Comparison of ENCODE assay signal across 8 cellular contexts in genomic region chr22:29837780-29838598, GRCh38. TPM values are rescaled to one million over a fixed set of nuclear protein-coding genes. Genes with fewer than 3 reads are reported as not detected.
A peak's percentile ranks its signal among the peaks of the same experiment; 100 is the strongest.
DNase-seq lines count a peak whose midpoint lies in the region; ATAC-seq and TF ChIP-seq lines count a peak whose summit lies in the region.

ASCC2 (minus strand) TSS chr22:29838274; CDS start chr22:29832325, 5,949 bp downstream.

- peak within 1 kb of the TSS; percentile 80 for H2AFZ ChIP-seq in PC-3 (ENCODE audit: low read length)

- CTCF ChIA-PET in PC-3 (lab: Charles Lee): interaction anchor here (0.5 to 0.7 kb wide), 3 partner anchors 46 to 164 kb away, joined by 3 to 20 read pairs (median 5); no protein-coding TSS in a partner anchor

- no peaks in the 10 kb centered on the region for H4K20me1 ChIP-seq in PC-3 (ENCODE audit: low read length)

- peaks cover 33% of the 10 kb centered on the region for H3K79me2 ChIP-seq in PC-3 (ENCODE audit: low read length)

- DNase-seq in DMS114 treated with DMSO at 0.1 percent for 48 hours (lab: John Stamatoyannopoulos, UW; ENCODE audit: unreplicated experiment) (peak; percentile 89), PC-3 (peak; percentile 95), epithelial cell of prostate (ENCODE audit: low read depth, low spot score) (peak; percentile 92), mucosa of descending colon (peak; percentile 99 to 100 (median 100))
- peak; percentile 98 for DNase-seq in activated T-cell treated with anti-CD3 and anti-CD28 coated beads, Interleukin-2, amount 50 U/mL, for 1 hour
- peak; percentile 99 for DNase-seq in stimulated activated CD8-positive, alpha-beta memory T cell treated with anti-CD3 and anti-CD28 coated beads, Interleukin-4, amount 100 ng/mL, for 24 hours (ENCODE audit: low read depth)

- no peaks in the 10 kb centered on the region for H3K9me2 ChIP-seq in PC-3 (replicated peaks; ENCODE audit: low read length)

- peak; percentile 91 for ATAC-seq in GM21576 (IDR thresholded peaks at IDR 0.05; ENCODE audit: unreplicated experiment)
- peak; percentile 81 for ATAC-seq in PC-3
- ATAC-seq in mucosa of descending colon: peak; percentile 100

- H3K4me1 ChIP-seq in PC-3 (ENCODE audit: insufficient read depth, low read length) (peaks cover 36% of the 10 kb centered on the region), mucosa of descending colon (ENCODE audit: low read depth) (peaks cover 15% of the 10 kb centered on the region)

- TF ChIP-seq EP300 in Ishikawa (IDR thresholded peaks at IDR 0.05; ENCODE audit: borderline replicate concordance): peak; percentile 61; the same call in 1 of the 2 replicates

- peak within 1 kb of the TSS; percentile 88 for H3K9ac ChIP-seq in PC-3 (ENCODE audit: low read length)

- H3K36me3 ChIP-seq in PC-3 (ENCODE audit: low read depth, low read length) (no peaks in the 10 kb centered on the region; the same call in 1 of the 2 replicates), mucosa of descending colon (ENCODE audit: low read depth) (no peaks in the 10 kb centered on the region)

- no peaks in the 10 kb centered on the region for H3K27me3 ChIP-seq in PC-3 (ENCODE audit: low read length)

- TF ChIP-seq CTCF in PC-3 (conservative IDR thresholded peaks at IDR 0.05; ENCODE audit: low read depth, low read length) (no peak), mucosa of descending colon (IDR thresholded peaks at IDR 0.05) (no peak)

- POLR2A ChIA-PET in PC-3 (lab: Charles Lee; ENCODE audit: unreplicated experiment): interaction anchor here (0.6 to 0.7 kb wide), 2 partner anchors 17 to 340 kb away, joined by 3 to 16 read pairs; no protein-coding TSS in a partner anchor

- H3F3A ChIP-seq in PC-3 (ENCODE audit: low read length, unreplicated experiment): peaks cover 8% of the 10 kb centered on the region

- H3K4me3 ChIP-seq in PC-3 (ENCODE audit: low read length): peak within 1 kb of the TSS; percentile 99
- peak within 1 kb of the TSS; percentile 79 for H3K4me3 ChIP-seq in mucosa of descending colon

- H3K27ac ChIP-seq in PC-3 (ENCODE audit: low read length): peak within 1 kb of the TSS; percentile 54
- H3K27ac ChIP-seq in epithelial cell of prostate: peak within 1 kb of the TSS; percentile 81

- intact Hi-C loops in PC-3 (cut with micrococcal nuclease): loop anchor here (10.0 kb wide), 1 partner anchor 63 kb away; no protein-coding TSS in a partner anchor
- intact Hi-C loops in mucosa of descending colon (cut with DNase I, micrococcal nuclease): no loop called here

- no peak; the same call in 1 of the 2 replicates for TF ChIP-seq RAD21 in Ishikawa (IDR thresholded peaks at IDR 0.05; ENCODE audit: low read depth)

- H3K9me3 ChIP-seq in PC-3 (ENCODE audit: low read length): no peaks in the 10 kb centered on the region
- H3K9me3 ChIP-seq in mucosa of descending colon: no peaks in the 10 kb centered on the region

- BruUV-seq in PC-3 (replicated peaks; lab: Mats Ljungman, UMichigan): no TSS peak

- peak within 1 kb of the TSS; percentile 99 for H3K4me2 ChIP-seq in PC-3 (ENCODE audit: low read length)

TF ChIP-seq in Ishikawa, 13 proteins besides CTCF, POLR2A, EP300 and RAD21:
- TF ChIP-seq TCF12 (IDR thresholded peaks at IDR 0.05; ENCODE audit: low read depth) (peak; percentile 34; the same call in 1 of the 2 replicates), ZBTB7A (IDR thresholded peaks at IDR 0.05; ENCODE audit: low read depth) (no peak), CREB1 (IDR thresholded peaks at IDR 0.05; ENCODE audit: low read depth) (peak; percentile 22; the same call in 1 of the 2 replicates), TAF1 (IDR thresholded peaks at IDR 0.05; ENCODE audit: low read depth) (peak; percentile 78), TEAD4 (IDR thresholded peaks at IDR 0.05) (no peak; the same call in 1 of the 2 replicates), YY1 (IDR thresholded peaks at IDR 0.05; ENCODE audit: low read depth) (peak; percentile 74), NFIC (IDR thresholded peaks at IDR 0.05) (0 out of 2 replicates have a peak, but pooled peaks have one; percentile 7)
- TF ChIP-seq, protein P1, sequence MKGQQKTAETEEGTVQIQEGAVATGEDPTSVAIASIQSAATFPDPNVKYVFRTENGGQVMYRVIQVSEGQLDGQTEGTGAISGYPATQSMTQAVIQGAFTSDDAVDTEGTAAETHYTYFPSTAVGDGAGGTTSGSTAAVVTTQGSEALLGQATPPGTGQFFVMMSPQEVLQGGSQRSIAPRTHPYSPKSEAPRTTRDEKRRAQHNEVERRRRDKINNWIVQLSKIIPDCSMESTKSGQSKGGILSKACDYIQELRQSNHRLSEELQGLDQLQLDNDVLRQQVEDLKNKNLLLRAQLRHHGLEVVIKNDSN (IDR thresholded peaks at IDR 0.05): peak; percentile 74

RNA-seq across cellular contexts. Expression of gene ASCC2, which starts in this region (rescaled TPM):
- total RNA-seq in PC-3 (2014; rRNA removed): 37.0 and 49.6 TPM in 2 replicates
- total RNA-seq in mucosa of descending colon: 10 to 100 TPM; 61.3 to 81.0 (median 63.5) TPM

Comparison
In these comparisons a context has a peak if more than half of its experiments do, and no peak if none do; other contexts are left out.
1. Peak in every context shown above with its lines: DNase-seq, ATAC-seq, H3K4me3 ChIP-seq and H3K27ac ChIP-seq.